In genomic region chr19:45798995-45799517, GRCh38 we compare ENCODE assay signal across 9 cellular contexts. TPM values are rescaled to one million over a fixed set of nuclear protein-coding genes. Genes with fewer than 3 reads are reported as not detected.
DNase-seq lines count a peak whose midpoint lies in the region; ATAC-seq, FAIRE-seq and TF ChIP-seq lines count a peak whose summit lies in the region.
"Had no signal": no experiment of that assay in that cellular context is flagged by ENCODE, and none has a peak within 500 bp of the region (broad histone marks: within the 10 kb centered on the region; RNA-seq: fewer than 3 reads in every experiment).

No MANE protein-coding gene starts in this region.

- in situ Hi-C loops in brain microvascular endothelial cell (cut with HindIII; ENCODE audit: low pct_ligation_motif_present, low sequenced_read_pairs): no loop called here

- intact Hi-C loops in kidney (cut with DNase I): no loop called here

- H3K4me3 ChIP-seq in brain microvascular endothelial cell (ENCODE audit: low read depth, low read length): no peak overlapping the region
- H3K4me3 ChIP-seq in kidney (ENCODE audit: low read length in 2 of 2): no peak overlapping the region

- peak; percentile 85 for TF ChIP-seq CTCF in brain microvascular endothelial cell (IDR thresholded peaks at IDR 0.05; ENCODE audit: low read depth, low read length, missing control alignments)
- TF ChIP-seq CTCF in kidney (IDR thresholded peaks at IDR 0.05; ENCODE audit: borderline replicate concordance, extremely low read depth, insufficient read depth): peak; percentile 81

- H3K27ac ChIP-seq in brain microvascular endothelial cell: no peak overlapping the region
- no peak overlapping the region for H3K27ac ChIP-seq in kidney (ENCODE audit: low read depth in 2 of 2, low read length in 2 of 2)
- H3K27ac ChIP-seq: epithelial cell of prostate had no signal

- no peak for ATAC-seq in HG03097 (IDR thresholded peaks at IDR 0.05; ENCODE audit: low FRiP score, unreplicated experiment)

- H3K27me3 ChIP-seq in brain microvascular endothelial cell (replicated peaks): no peaks in the 10 kb centered on the region

- H3K36me3 ChIP-seq in brain microvascular endothelial cell (replicated peaks) (no peaks in the 10 kb centered on the region), kidney (ENCODE audit: control insufficient read depth in 1 of 2, insufficient read depth in 2 of 2, low read length in 2 of 2) (no peaks in the 10 kb centered on the region)

- no peak overlapping the region for H3K9ac ChIP-seq in kidney (ENCODE audit: low read length in 2 of 2)

- no peaks in the 10 kb centered on the region for H3K4me1 ChIP-seq in kidney (ENCODE audit: control insufficient read depth in 1 of 2, insufficient read depth in 1 of 2, low read depth in 1 of 2, low read length in 2 of 2)

- FAIRE-seq in kidney (lab: Jason Lieb, UNC): peak; percentile 32

- peak; percentile 55 for DNase-seq in NCI-H1092 treated with DMSO at 0.1 percent for 48 hours (lab: John Stamatoyannopoulos, UW)
- DNase-seq in NCI-H1092 (lab: John Stamatoyannopoulos, UW): no peak
- DNase-seq in NCI-H1105 (lab: John Stamatoyannopoulos, UW): peak; percentile 68
- DNase-seq in T1000 (lab: John Stamatoyannopoulos, UW): peak; percentile 75
- DNase-seq in brain microvascular endothelial cell: peak; percentile 72
- no peak for DNase-seq in kidney
- DNase-seq in stimulated activated CD4-positive, alpha-beta T cell treated with anti-CD3 and anti-CD28 coated beads, Interleukin-2, amount 100 ng/mL, for 24 hours: peak; percentile 68 to 69

- H3K9me3 ChIP-seq in kidney (ENCODE audit: control insufficient read depth in 1 of 2, low read length in 2 of 2): no peaks in the 10 kb centered on the region

RNA-seq across cellular contexts. Expression of gene DMWD, which starts 6.4 kb away (rescaled TPM):
- 60.9 TPM for total RNA-seq in kidney
- 22.2 TPM for polyA plus RNA-seq in kidney (ENCODE audit: insufficient read depth, low read depth, low replicate concordance)

RNA-seq across cellular contexts. Expression of gene RSPH6A, which starts 16.1 kb away (rescaled TPM):
- 0.13 TPM for total RNA-seq in kidney
- not detected for polyA plus RNA-seq in kidney (ENCODE audit: insufficient read depth, low read depth, low replicate concordance)

RNA-seq across cellular contexts. Expression of gene DMPK, which starts 16.8 kb away (rescaled TPM):
- 63.0 TPM for total RNA-seq in kidney
- polyA plus RNA-seq in kidney (ENCODE audit: insufficient read depth, low read depth, low replicate concordance): 31.3 TPM

RNA-seq across cellular contexts. Expression of gene SIX5, which starts 30.0 kb away (rescaled TPM):
- 19.4 TPM for total RNA-seq in kidney
- 15.2 TPM for polyA plus RNA-seq in kidney (ENCODE audit: insufficient read depth, low read depth, low replicate concordance)

Comparison
In these comparisons a context has a peak if more than half of its experiments do, and no peak if none do; other contexts are left out.
1. DNase-seq: peak in NCI-H1092 treated with DMSO at 0.1 percent for 48 hours (single experiment), NCI-H1105 (single experiment), T1000 (single experiment), brain microvascular endothelial cell (single experiment) and stimulated activated CD4-positive, alpha-beta T cell treated with anti-CD3 and anti-CD28 coated beads, Interleukin-2, amount 100 ng/mL, for 24 hours (2 of 2); none in NCI-H1092 (single experiment) and kidney (single experiment).